Comparison of ENCODE assay signal across 28 cellular contexts in genomic region chr10:106991084-106991483, GRCh38.
"Had no signal": no experiment of that assay in that cellular context is flagged by ENCODE, and none has a peak within 500 bp of the region (broad histone marks: within the 10 kb centered on the region; RNA-seq: fewer than 3 reads in every experiment).

No MANE protein-coding gene starts in this region.

- H3K36me3 ChIP-seq: ascending aorta, breast epithelium, cardiac muscle cell, colonic mucosa, gastrocnemius medialis, heart left ventricle had no signal

- H3K9me3 ChIP-seq: ascending aorta, breast epithelium, colonic mucosa, gastrocnemius medialis, heart left ventricle had no signal

- H3K27ac ChIP-seq: ascending aorta, breast epithelium, cardiac muscle cell, colonic mucosa, dorsolateral prefrontal cortex, foreskin keratinocyte, gastrocnemius medialis, heart left ventricle had no signal

- H3K4me1 ChIP-seq: ascending aorta, breast epithelium, colonic mucosa, foreskin keratinocyte, gastrocnemius medialis, heart left ventricle had no signal

- DNase-seq: activated CD4-positive, alpha-beta memory T cell treated with anti-CD3 and anti-CD28 coated beads, Interleukin-2, amount 10 ng/mL, durations not matched to agents 7 days and 5 days; activated CD4-positive, alpha-beta T cell treated with anti-CD3 and anti-CD28 coated beads for 1 hour; activated CD4-positive, alpha-beta T cell treated with anti-CD3 and anti-CD28 coated beads for 4 hours; activated CD4-positive, alpha-beta T cell treated with anti-CD3 and anti-CD28 coated beads, Interleukin-2, amount 10 ng/mL, durations not matched to agents 7 days and 5 days; activated CD4-positive, alpha-beta T cell treated with anti-CD3 and anti-CD28 coated beads, Interleukin-2, amount 50 U/mL, for 4 hours; activated CD4-positive, CD25-positive, alpha-beta regulatory T cell; activated CD8-positive, alpha-beta memory T cell treated with anti-CD3 and anti-CD28 coated beads, Interleukin-2, amount 50 U/mL, for 48 hours; activated gamma-delta T cell; activated naive CD4-positive, alpha-beta T cell; activated naive CD4-positive, alpha-beta T cell treated with anti-CD3 and anti-CD28 coated beads, Interleukin-2, amount 10 ng/mL, durations not matched to agents 7 days and 5 days; activated naive CD8-positive, alpha-beta T cell treated with anti-CD3 and anti-CD28 coated beads, Interleukin-2, amount 10 ng/mL, durations not matched to agents 7 days and 5 days; activated T-cell treated with anti-CD3 and anti-CD28 coated beads for 4 hours; activated T-cell treated with anti-CD3 and anti-CD28 coated beads, Interleukin-2, amount 50 U/mL, for 24 hours; activated T-cell treated with anti-CD3 and anti-CD28 coated beads, Interleukin-2, amount 50 U/mL, for 72 hours; central memory CD4-positive, alpha-beta T cell; cerebellar nuclear complex; colonic mucosa; dorsolateral prefrontal cortex; effector memory CD4-positive, alpha-beta T cell; endodermal cell; foreskin keratinocyte; gastrocnemius medialis; glutamatergic neuron; heart left ventricle; T-helper 2 cell had no signal

- H3K4me3 ChIP-seq: ascending aorta, breast epithelium, cardiac muscle cell, colonic mucosa, dorsolateral prefrontal cortex, gastrocnemius medialis, heart left ventricle had no signal

- H3K27me3 ChIP-seq: ascending aorta, breast epithelium, cardiac muscle cell, colonic mucosa, foreskin keratinocyte, gastrocnemius medialis, heart left ventricle had no signal
